Comparison of ENCODE assay signal across 27 cellular contexts in genomic region chr16:55532227-55532626, GRCh38. TPM values are rescaled to one million over a fixed set of nuclear protein-coding genes. Genes with fewer than 3 reads are reported as not detected.
"Had no signal": no experiment of that assay in that cellular context is flagged by ENCODE, and none has a peak within 500 bp of the region (broad histone marks: within the 10 kb centered on the region; RNA-seq: fewer than 3 reads in every experiment).

No MANE protein-coding gene starts in this region.

- H3K9me3 ChIP-seq: ascending aorta, SJCRH30 had no signal

- H3K27ac ChIP-seq: ascending aorta, RWPE1, SJCRH30 had no signal

- H3K4me3 ChIP-seq: ascending aorta, SJCRH30 had no signal

- H3K27me3 ChIP-seq: ascending aorta, SJCRH30 had no signal

- DNase-seq: activated CD4-positive, alpha-beta T cell treated with anti-CD3 and anti-CD28 coated beads, Interleukin-2, amount 10 ng/mL, durations not matched to agents 24 days and 14 days; activated CD4-positive, alpha-beta T cell treated with anti-CD3 and anti-CD28 coated beads, Interleukin-2, amount 50 U/mL, for 48 hours; activated CD4-positive, CD25-positive, alpha-beta regulatory T cell treated with anti-CD3 and anti-CD28 coated beads, Interleukin-2, amount 50 U/mL, for 72 hours; activated CD8-positive, alpha-beta memory T cell treated with anti-CD3 and anti-CD28 coated beads, Interleukin-2, amount 10 ng/mL, durations not matched to agents 7 days and 5 days; activated effector memory CD4-positive, alpha-beta T cell treated with Interleukin-2 at 50 U/mL for 16 hours; activated naive CD4-positive, alpha-beta T cell; activated T-cell treated with anti-CD3 and anti-CD28 coated beads, Interleukin-2, amount 50 U/mL, for 24 hours; amniotic stem cell; NCI-H1092; NCI-H1417; NCI-H2029; NCI-H2107; NCI-H2171 treated with DMSO at 0.1 percent for 48 hours; NCI-H345; NCI-H510A; NCI-H526 treated with DMSO at 0.1 percent for 48 hours; NCI-H82; Right ventricle myocardium superior; SJCRH30; T-helper 17 cell; T-helper 9 cell had no signal

- H3K36me3 ChIP-seq: ascending aorta had no signal

- ATAC-seq: activated CD8-positive, alpha-beta memory T cell treated with anti-CD3 and anti-CD28 coated beads, Interleukin-2, amount 10 ng/mL, durations not matched to agents 7 days and 5 days; Panc1; T-helper 17 cell; WTC11 had no signal

RNA-seq across cellular contexts. Expression of gene LPCAT2, which starts 23.4 kb away (rescaled TPM):
- total RNA-seq: OCI-LY7 had no signal

RNA-seq across cellular contexts. Expression of gene CAPNS2, which starts 34.3 kb away (rescaled TPM):
- total RNA-seq: activated CD4-positive, alpha-beta T cell treated with anti-CD3 and anti-CD28 coated beads, Interleukin-2, amount 10 ng/mL, durations not matched to agents 24 days and 14 days; activated CD8-positive, alpha-beta memory T cell treated with anti-CD3 and anti-CD28 coated beads, Interleukin-2, amount 10 ng/mL, durations not matched to agents 7 days and 5 days; activated T-helper 1 cell treated with anti-CD3 and anti-CD28 coated beads, Interleukin-12 subunit alpha, Interleukin-12 subunit beta, Interleukin-2, Interleukin-4 antibody, amounts not matched to agents 30 ng/mL and 10 ng/mL and 1 ng/mL, durations not matched to agents 14 hours and 24 hours and 36 hours; ascending aorta; OCI-LY7; Right ventricle myocardium superior; SJCRH30; T-helper 17 cell had no signal

RNA-seq across cellular contexts. Expression of gene MMP2, which starts 53.2 kb away (rescaled TPM):
- total RNA-seq: activated CD4-positive, alpha-beta T cell treated with anti-CD3 and anti-CD28 coated beads, Interleukin-2, amount 10 ng/mL, durations not matched to agents 24 days and 14 days; activated CD8-positive, alpha-beta memory T cell treated with anti-CD3 and anti-CD28 coated beads, Interleukin-2, amount 10 ng/mL, durations not matched to agents 7 days and 5 days; activated T-helper 1 cell treated with anti-CD3 and anti-CD28 coated beads, Interleukin-12 subunit alpha, Interleukin-12 subunit beta, Interleukin-2, Interleukin-4 antibody, amounts not matched to agents 30 ng/mL and 10 ng/mL and 1 ng/mL, durations not matched to agents 14 hours and 24 hours and 36 hours; T-helper 17 cell had no signal
